Comparison of ENCODE assay signal across 2 cellular contexts in the genomic region with DNA sequence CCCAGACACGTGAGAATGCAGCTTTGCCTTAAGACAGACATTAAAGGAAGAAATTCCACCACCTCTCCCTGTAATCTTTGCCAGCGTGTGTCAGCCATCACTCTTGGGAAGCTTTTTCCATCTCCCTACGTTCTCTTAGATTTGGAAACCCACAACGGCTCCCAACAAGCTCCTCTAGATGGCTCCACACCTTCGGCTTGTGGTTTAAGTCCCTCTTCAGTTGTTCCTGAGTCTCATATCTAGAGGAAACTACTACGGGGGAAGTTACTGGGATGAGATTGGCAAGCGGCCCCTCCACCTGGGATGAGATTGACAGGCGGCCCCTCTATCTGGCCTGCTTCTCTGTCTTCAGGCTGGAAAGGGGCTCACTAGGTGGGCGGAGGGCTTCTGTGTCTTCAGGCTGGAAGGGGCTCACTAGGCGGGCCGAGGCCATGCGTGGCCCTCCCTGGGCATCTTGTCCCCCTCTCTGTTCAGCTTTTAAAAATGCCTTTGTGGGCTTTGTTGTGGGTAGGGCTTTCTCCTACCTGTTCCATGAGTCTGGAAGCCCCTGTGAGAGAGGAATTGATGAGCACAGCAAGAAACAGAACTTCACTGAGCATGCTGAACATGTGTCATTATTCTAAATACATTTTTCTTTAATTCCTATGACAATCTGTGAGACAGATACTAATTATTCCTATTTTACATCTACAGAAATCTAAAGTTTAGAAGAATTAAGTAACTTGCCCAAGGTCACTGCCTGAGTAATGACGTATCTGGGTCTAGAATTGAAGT.
TF ChIP-seq lines count a peak whose summit lies in the region.

No MANE protein-coding gene starts in this region.

TF ChIP-seq in GM23338, 12 proteins besides CTCF, POLR2A, EP300 and RAD21:
- TF ChIP-seq, protein P1, sequence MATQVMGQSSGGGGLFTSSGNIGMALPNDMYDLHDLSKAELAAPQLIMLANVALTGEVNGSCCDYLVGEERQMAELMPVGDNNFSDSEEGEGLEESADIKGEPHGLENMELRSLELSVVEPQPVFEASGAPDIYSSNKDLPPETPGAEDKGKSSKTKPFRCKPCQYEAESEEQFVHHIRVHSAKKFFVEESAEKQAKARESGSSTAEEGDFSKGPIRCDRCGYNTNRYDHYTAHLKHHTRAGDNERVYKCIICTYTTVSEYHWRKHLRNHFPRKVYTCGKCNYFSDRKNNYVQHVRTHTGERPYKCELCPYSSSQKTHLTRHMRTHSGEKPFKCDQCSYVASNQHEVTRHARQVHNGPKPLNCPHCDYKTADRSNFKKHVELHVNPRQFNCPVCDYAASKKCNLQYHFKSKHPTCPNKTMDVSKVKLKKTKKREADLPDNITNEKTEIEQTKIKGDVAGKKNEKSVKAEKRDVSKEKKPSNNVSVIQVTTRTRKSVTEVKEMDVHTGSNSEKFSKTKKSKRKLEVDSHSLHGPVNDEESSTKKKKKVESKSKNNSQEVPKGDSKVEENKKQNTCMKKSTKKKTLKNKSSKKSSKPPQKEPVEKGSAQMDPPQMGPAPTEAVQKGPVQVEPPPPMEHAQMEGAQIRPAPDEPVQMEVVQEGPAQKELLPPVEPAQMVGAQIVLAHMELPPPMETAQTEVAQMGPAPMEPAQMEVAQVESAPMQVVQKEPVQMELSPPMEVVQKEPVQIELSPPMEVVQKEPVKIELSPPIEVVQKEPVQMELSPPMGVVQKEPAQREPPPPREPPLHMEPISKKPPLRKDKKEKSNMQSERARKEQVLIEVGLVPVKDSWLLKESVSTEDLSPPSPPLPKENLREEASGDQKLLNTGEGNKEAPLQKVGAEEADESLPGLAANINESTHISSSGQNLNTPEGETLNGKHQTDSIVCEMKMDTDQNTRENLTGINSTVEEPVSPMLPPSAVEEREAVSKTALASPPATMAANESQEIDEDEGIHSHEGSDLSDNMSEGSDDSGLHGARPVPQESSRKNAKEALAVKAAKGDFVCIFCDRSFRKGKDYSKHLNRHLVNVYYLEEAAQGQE (IDR thresholded peaks at IDR 0.05; ENCODE audit: unreplicated experiment) = no peak
- TF ChIP-seq JUNB (IDR thresholded peaks at IDR 0.05; ENCODE audit: unreplicated experiment) = no peak

TF ChIP-seq in K562, 482 proteins besides CTCF, POLR2A, EP300 and RAD21:
- TF ChIP-seq, protein P2, sequence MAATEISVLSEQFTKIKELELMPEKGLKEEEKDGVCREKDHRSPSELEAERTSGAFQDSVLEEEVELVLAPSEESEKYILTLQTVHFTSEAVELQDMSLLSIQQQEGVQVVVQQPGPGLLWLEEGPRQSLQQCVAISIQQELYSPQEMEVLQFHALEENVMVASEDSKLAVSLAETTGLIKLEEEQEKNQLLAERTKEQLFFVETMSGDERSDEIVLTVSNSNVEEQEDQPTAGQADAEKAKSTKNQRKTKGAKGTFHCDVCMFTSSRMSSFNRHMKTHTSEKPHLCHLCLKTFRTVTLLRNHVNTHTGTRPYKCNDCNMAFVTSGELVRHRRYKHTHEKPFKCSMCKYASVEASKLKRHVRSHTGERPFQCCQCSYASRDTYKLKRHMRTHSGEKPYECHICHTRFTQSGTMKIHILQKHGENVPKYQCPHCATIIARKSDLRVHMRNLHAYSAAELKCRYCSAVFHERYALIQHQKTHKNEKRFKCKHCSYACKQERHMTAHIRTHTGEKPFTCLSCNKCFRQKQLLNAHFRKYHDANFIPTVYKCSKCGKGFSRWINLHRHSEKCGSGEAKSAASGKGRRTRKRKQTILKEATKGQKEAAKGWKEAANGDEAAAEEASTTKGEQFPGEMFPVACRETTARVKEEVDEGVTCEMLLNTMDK (IDR thresholded peaks at IDR 0.05; ENCODE audit: borderline replicate concordance, insufficient read depth, low read depth, low read length, poor library complexity, severe bottlenecking) = peak; percentile 68
- TF ChIP-seq BACH1 (tag; IDR thresholded peaks at IDR 0.05) (no peak), ZNF146 (CRISPR knock-in tag; IDR thresholded peaks at IDR 0.05; ENCODE audit: unreplicated experiment) (no peak)
